8 cellular contexts compared by ENCODE assay signal in the genomic region with DNA sequence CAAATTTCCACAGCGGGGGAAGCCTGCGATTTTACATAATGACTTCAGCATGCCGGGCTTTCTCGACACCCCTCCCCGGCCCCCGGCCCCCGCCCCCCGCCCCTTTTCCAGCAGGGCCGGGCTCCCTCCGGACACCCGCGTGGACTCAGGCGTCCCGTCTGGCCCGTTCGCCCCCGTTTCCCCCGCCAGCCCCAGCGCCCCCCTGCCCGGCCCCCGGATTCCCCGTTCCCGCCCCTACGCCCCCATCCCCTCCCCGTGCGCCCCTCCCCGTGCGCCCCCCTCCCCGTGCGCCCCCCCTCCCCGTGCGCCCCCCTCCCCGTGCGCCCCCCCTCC. TPM values are rescaled to one million over a fixed set of nuclear protein-coding genes. Genes with fewer than 3 reads are reported as not detected.
A peak's percentile ranks its signal among the peaks of the same experiment; 100 is the strongest.
DNase-seq lines count a peak whose midpoint lies in the region; ATAC-seq lines count a peak whose summit lies in the region.

No MANE protein-coding gene starts in this region.

- DNase-seq in T-helper 1 cell (no peak), T-helper 17 cell (no peak), islet precursor cell (peak; percentile 68), EL (no peak)
- no peak for DNase-seq in effector CD4-positive, alpha-beta T cell

- peaks cover 0 to 2% of the 10 kb centered on the region in 2 donors for H3K27me3 ChIP-seq in stomach smooth muscle (ENCODE audit: control insufficient read depth in 1 of 2, insufficient read depth in 2 of 2, low read length in 2 of 2)

- H3K27me3 Mint-ChIP-seq in T-helper 1 cell treated with Interleukin-12 subunit alpha and Interleukin-12 subunit beta and Interleukin-4 antibody, amounts not matched to agents 30 μg/mL and 1 μg/mL, for 36 hours (ENCODE audit: low read depth): peaks cover 33% of the 10 kb centered on the region
- peaks cover 15% of the 10 kb centered on the region for H3K27me3 Mint-ChIP-seq in T-helper 17 cell

- no peaks in the 10 kb centered on the region for H3K9me3 ChIP-seq in T-helper 17 cell (ENCODE audit: control insufficient read depth, low read length, poor library complexity, severe bottlenecking)
- no peaks in the 10 kb centered on the region for H3K9me3 ChIP-seq in stomach smooth muscle (ENCODE audit: control insufficient read depth in 2 of 2, low read length in 2 of 2)

- H3K27ac Mint-ChIP-seq in T-helper 1 cell treated with Interleukin-12 subunit alpha and Interleukin-12 subunit beta and Interleukin-4 antibody, amounts not matched to agents 30 μg/mL and 1 μg/mL, for 36 hours: peak overlapping the region; percentile 59
- H3K27ac Mint-ChIP-seq in T-helper 17 cell: no peak overlapping the region

- H3K4me1 ChIP-seq in stomach smooth muscle (ENCODE audit: control insufficient read depth, insufficient read depth, low read length): peaks cover 42% of the 10 kb centered on the region

- peaks cover 12% of the 10 kb centered on the region for H3K4me1 Mint-ChIP-seq in T-helper 1 cell treated with Interleukin-12 subunit alpha and Interleukin-12 subunit beta and Interleukin-4 antibody, amounts not matched to agents 30 μg/mL and 1 μg/mL, for 36 hours (ENCODE audit: low read depth)
- peaks cover 24% of the 10 kb centered on the region for H3K4me1 Mint-ChIP-seq in T-helper 17 cell

- H3K4me3 ChIP-seq in stomach smooth muscle (ENCODE audit: low read length in 2 of 2): peak overlapping the region in 1 of 2 donors; percentile 64

- ATAC-seq in T-helper 17 cell: no peak
- ATAC-seq in GM21515 (IDR thresholded peaks at IDR 0.05; ENCODE audit: unreplicated experiment): no peak

- H3K4me3 Mint-ChIP-seq in T-helper 1 cell treated with Interleukin-12 subunit alpha and Interleukin-12 subunit beta and Interleukin-4 antibody, amounts not matched to agents 30 μg/mL and 1 μg/mL, for 36 hours: peak overlapping the region; percentile 81
- peak overlapping the region; percentile 89 for H3K4me3 Mint-ChIP-seq in T-helper 17 cell

- H3K36me3 ChIP-seq in stomach smooth muscle (ENCODE audit: control insufficient read depth in 2 of 2, insufficient read depth in 2 of 2, low read length in 2 of 2): no peaks in the 10 kb centered on the region

- H3K9me3 Mint-ChIP-seq in T-helper 1 cell treated with Interleukin-12 subunit alpha and Interleukin-12 subunit beta and Interleukin-4 antibody, amounts not matched to agents 30 μg/mL and 1 μg/mL, for 36 hours: no peaks in the 10 kb centered on the region

- H3K9ac ChIP-seq in stomach smooth muscle (ENCODE audit: low read length in 2 of 2): peak overlapping the region in 1 of 2 donors; percentile 55

- peak overlapping the region; percentile 88 for H3K27ac ChIP-seq in stomach smooth muscle (ENCODE audit: low read length)

- no peaks in the 10 kb centered on the region for H3K36me3 Mint-ChIP-seq in T-helper 1 cell treated with Interleukin-12 subunit alpha and Interleukin-12 subunit beta and Interleukin-4 antibody, amounts not matched to agents 30 μg/mL and 1 μg/mL, for 36 hours (ENCODE audit: low read depth)
- no peaks in the 10 kb centered on the region for H3K36me3 Mint-ChIP-seq in T-helper 17 cell (ENCODE audit: low read depth)

RNA-seq across cellular contexts. Expression of gene NFATC1, which starts 0.5 kb away (rescaled TPM):
- 10 to 100 TPM; 73.4 to 77.8 TPM for total RNA-seq in T-helper 17 cell
